15 cellular contexts compared by ENCODE assay signal in the genomic region with DNA sequence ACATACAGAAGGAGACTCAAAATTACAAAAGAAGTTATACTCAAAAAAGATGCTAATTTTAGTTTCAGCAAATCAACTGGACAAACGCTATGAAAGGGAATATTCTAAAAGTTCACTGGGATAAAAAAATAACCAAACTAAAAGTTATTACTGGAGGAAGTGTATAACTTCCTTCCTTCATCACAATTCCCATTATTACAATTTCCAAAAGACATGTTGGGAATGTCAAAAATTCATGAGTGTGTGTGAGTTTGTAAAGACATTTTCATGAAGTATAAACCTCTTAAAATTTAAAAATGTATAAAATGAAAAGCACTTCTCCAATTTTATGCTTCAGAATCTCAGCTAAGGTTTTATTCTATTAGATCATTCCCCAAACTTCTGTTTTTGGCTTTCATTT.
DNase-seq lines count a peak whose midpoint lies in the region; ATAC-seq and TF ChIP-seq lines count a peak whose summit lies in the region.
"Had no signal": no experiment of that assay in that cellular context is flagged by ENCODE, and none has a peak within 500 bp of the region (broad histone marks: within the 10 kb centered on the region; RNA-seq: fewer than 3 reads in every experiment).

No MANE protein-coding gene starts in this region.

- H3K36me3 ChIP-seq in left ventricle myocardium inferior (peaks cover 14% of the 10 kb centered on the region), thoracic aorta (peaks cover 8% of the 10 kb centered on the region), SK-N-SH (replicated peaks in 1 of 2; ENCODE audit: control insufficient read depth in 1 of 2, insufficient read depth in 2 of 2, low read length in 1 of 2) (no peaks in the 10 kb centered on the region)
- H3K36me3 ChIP-seq: BLaER1, HAP-1 had no signal

- no peak for TF ChIP-seq RAD21 in SK-N-SH (IDR thresholded peaks at IDR 0.05; ENCODE audit: low read length)

- H3K27me3 ChIP-seq in left ventricle myocardium inferior (ENCODE audit: low read depth) (no peaks in the 10 kb centered on the region), thoracic aorta (replicated peaks; ENCODE audit: insufficient read depth) (no peaks in the 10 kb centered on the region), SK-N-SH (ENCODE audit: insufficient read depth) (no peaks in the 10 kb centered on the region)
- H3K27me3 ChIP-seq: BLaER1 had no signal

- H3F3A ChIP-seq in SK-N-SH (replicated peaks; ENCODE audit: insufficient read depth): peaks cover 7% of the 10 kb centered on the region

- H3K9me3 ChIP-seq in left ventricle myocardium inferior (replicated peaks) (no peaks in the 10 kb centered on the region), thoracic aorta (no peaks in the 10 kb centered on the region), SK-N-SH (no peaks in the 10 kb centered on the region)
- H3K9me3 ChIP-seq: A549, BLaER1, HAP-1 had no signal

- no peak overlapping the region for H3K9ac ChIP-seq in SK-N-SH
- H3K9ac ChIP-seq: BLaER1, KMS-11 had no signal

- no peak for ATAC-seq in left cardiac atrium
- no peak for ATAC-seq in thoracic aorta (ENCODE audit: insufficient number of reproducible peaks, low FRiP score, low read depth)
- ATAC-seq in GM19397 (IDR thresholded peaks at IDR 0.05; ENCODE audit: unreplicated experiment): no peak
- ATAC-seq: A549 had no signal

- no peaks in the 10 kb centered on the region for H3K79me2 ChIP-seq in SK-N-SH (ENCODE audit: insufficient read depth)

- no peaks in the 10 kb centered on the region for H4K20me1 ChIP-seq in SK-N-SH (ENCODE audit: insufficient read depth)
- H4K20me1 ChIP-seq: BLaER1 had no signal

- H3K4me1 ChIP-seq in left ventricle myocardium inferior (peaks cover 24% of the 10 kb centered on the region), thoracic aorta (ENCODE audit: control insufficient read depth in 1 of 2, low read depth in 2 of 2) (peaks cover 24 to 33% of the 10 kb centered on the region in 2 donors), SK-N-SH (ENCODE audit: control insufficient read depth in 1 of 2, insufficient read depth in 2 of 2, low read depth in 1 of 2, low read length in 1 of 2) (no peaks in the 10 kb centered on the region; a peak in 1 of 4 replicates)
- H3K4me1 ChIP-seq: A549, BLaER1 had no signal

- H3K4me2 ChIP-seq in SK-N-SH: no peak overlapping the region
- H3K4me2 ChIP-seq: A549, BLaER1, KMS-11 had no signal

- POLR2A ChIA-PET in SK-N-SH (lab: Yijun Ruan, JAX): no interaction called here

- H3K9me2 ChIP-seq in SK-N-SH: no peaks in the 10 kb centered on the region

- H3K27ac ChIP-seq in left ventricle myocardium inferior (replicated peaks) (peak overlapping the region; percentile 47), thoracic aorta (peak overlapping the region; percentile 59 to 71), SK-N-SH (ENCODE audit: low read depth in 2 of 2, low read length in 1 of 2) (no peak overlapping the region)
- H3K27ac ChIP-seq: 22Rv1, A549, BLaER1, KMS-11 had no signal

- DNase-seq in left ventricle myocardium inferior: no peak
- DNase-seq in left cardiac atrium: no peak
- DNase-seq in dermis blood vessel endothelial cell: peak; percentile 59
- DNase-seq in thoracic aorta (ENCODE audit: low spot score): no peak
- no peak for DNase-seq in SK-N-SH
- DNase-seq in H4 (ENCODE audit: low spot score): no peak
- DNase-seq: Calu3; CD4-positive, alpha-beta memory T cell; DMS79 treated with DMSO at 0.1 percent for 48 hours had no signal

- no peak overlapping the region for H2AFZ ChIP-seq in SK-N-SH (ENCODE audit: low read depth)

- intact Hi-C loops in left ventricle myocardium inferior (cut with micrococcal nuclease) (no loop called here), left cardiac atrium (cut with DNase I) (no loop called here)

- WGBS in SK-N-SH (ENCODE audit: low lambda C conversion rate): 83% methylated on average over 1 of the region's 1 CpG

- TF ChIP-seq CTCF in left ventricle myocardium inferior (IDR thresholded peaks at IDR 0.05; ENCODE audit: borderline replicate concordance) (no peak), thoracic aorta (IDR thresholded peaks at IDR 0.05) (no peak), SK-N-SH (IDR thresholded peaks at IDR 0.05) (no peak)

- CTCF ChIA-PET in SK-N-SH (lab: Yijun Ruan, JAX): no interaction called here

- H3K4me3 ChIP-seq in left ventricle myocardium inferior (no peak overlapping the region), thoracic aorta (no peak overlapping the region), SK-N-SH (ENCODE audit: low read depth in 2 of 2, low read length in 1 of 2) (no peak overlapping the region)
- H3K4me3 ChIP-seq: A549, BLaER1, HAP-1 had no signal

- TF ChIP-seq EP300 in SK-N-SH (IDR thresholded peaks at IDR 0.05; ENCODE audit: borderline replicate concordance in 1 of 2, low read depth in 1 of 2, low read length in 1 of 2): no peak

TF ChIP-seq in SK-N-SH, 30 proteins besides CTCF, POLR2A, EP300 and RAD21:
- TF ChIP-seq MXI1 (IDR thresholded peaks at IDR 0.05; ENCODE audit: low read depth, low read length): no peak
- no peak for TF ChIP-seq TEAD4 (IDR thresholded peaks at IDR 0.05; ENCODE audit: borderline replicate concordance, insufficient read depth)
- no peak for TF ChIP-seq TAF1 (IDR thresholded peaks at IDR 0.05; ENCODE audit: borderline replicate concordance, low read depth, low read length)
- TF ChIP-seq YY1 (IDR thresholded peaks at IDR 0.05; ENCODE audit: low read depth): no peak

Comparison
In these comparisons a context has a peak if more than half of its experiments do, and no peak if none do; other contexts are left out.
1. H3K27ac ChIP-seq: peak in left ventricle myocardium inferior (single experiment) and thoracic aorta (2 of 2); none in SK-N-SH (0 of 2).